15 cellular contexts compared by ENCODE assay signal in the genomic region with DNA sequence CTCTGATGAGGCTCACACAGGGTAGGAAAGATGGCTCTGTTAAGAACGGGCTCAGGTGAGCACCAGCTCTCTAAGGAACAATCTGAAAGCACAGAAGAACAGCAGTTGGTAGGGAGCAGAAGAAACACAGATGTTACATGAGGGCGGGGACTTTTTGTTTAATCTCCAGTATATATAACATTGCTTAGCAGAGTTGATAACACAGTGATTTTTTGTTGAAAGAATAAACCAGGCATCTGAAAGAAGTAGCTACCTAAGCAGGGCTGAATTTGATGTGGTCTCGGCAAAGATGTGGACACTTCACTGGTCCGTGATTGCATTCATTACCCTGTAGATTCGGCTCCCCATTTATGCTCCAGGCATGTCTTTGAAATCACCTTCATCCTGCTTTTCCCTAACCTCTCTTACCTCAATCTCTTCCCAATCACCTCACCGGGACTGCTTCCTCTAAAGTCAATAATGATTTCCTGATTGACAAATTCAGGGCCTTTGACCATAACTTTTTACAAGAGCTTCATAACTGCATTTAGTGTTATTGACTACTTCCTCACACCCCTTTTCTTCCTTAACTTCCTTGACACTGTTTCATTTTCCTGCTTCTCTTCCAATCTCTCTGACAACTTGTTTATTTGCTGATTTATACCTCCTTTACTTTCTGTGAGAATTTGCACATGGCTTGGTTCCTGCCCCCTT. TPM values are rescaled to one million over a fixed set of nuclear protein-coding genes. Genes with fewer than 3 reads are reported as not detected.
DNase-seq lines count a peak whose midpoint lies in the region; ATAC-seq and TF ChIP-seq lines count a peak whose summit lies in the region.
"Had no signal": no experiment of that assay in that cellular context is flagged by ENCODE, and none has a peak within 500 bp of the region (broad histone marks: within the 10 kb centered on the region; RNA-seq: fewer than 3 reads in every experiment).

No MANE protein-coding gene starts in this region.

- no peak for TF ChIP-seq CTCF in CD4-positive, alpha-beta T cell (IDR thresholded peaks at IDR 0.05)
- TF ChIP-seq CTCF in CD8-positive, alpha-beta T cell (IDR thresholded peaks at IDR 0.05), result no peak
- TF ChIP-seq CTCF in heart right ventricle (IDR thresholded peaks at IDR 0.05), result no peak

- peaks cover 88% of the 10 kb centered on the region for H3K4me1 Mint-ChIP-seq in CD4-positive, alpha-beta T cell (ENCODE audit: low read depth)
- H3K4me1 Mint-ChIP-seq in CD8-positive, alpha-beta T cell (ENCODE audit: low read depth), result peaks cover 82% of the 10 kb centered on the region
- peaks cover 49% of the 10 kb centered on the region for H3K4me1 Mint-ChIP-seq in activated naive CD8-positive, alpha-beta T cell treated with anti-CD3 and anti-CD28 coated beads, Interleukin-2, amount 10 ng/mL, durations not matched to agents 7 days and 5 days
- H3K4me1 Mint-ChIP-seq in naive thymus-derived CD4-positive, alpha-beta T cell, result peaks cover 53 to 98% (median 92%) of the 10 kb centered on the region in 7 donors

- H3K9me3 Mint-ChIP-seq in CD4-positive, alpha-beta T cell, result no peaks in the 10 kb centered on the region
- H3K9me3 Mint-ChIP-seq in CD8-positive, alpha-beta T cell, result no peaks in the 10 kb centered on the region
- H3K9me3 Mint-ChIP-seq in activated naive CD8-positive, alpha-beta T cell treated with anti-CD3 and anti-CD28 coated beads, Interleukin-2, amount 10 ng/mL, durations not matched to agents 7 days and 5 days, result peaks cover 2% of the 10 kb centered on the region
- peaks cover 0 to 7% (median 0%) of the 10 kb centered on the region in 11 donors for H3K9me3 Mint-ChIP-seq in naive thymus-derived CD4-positive, alpha-beta T cell

- DNase-seq in CD4-positive, alpha-beta T cell, result no peak
- DNase-seq in CD8-positive, alpha-beta T cell, result no peak
- DNase-seq in activated naive CD8-positive, alpha-beta T cell treated with anti-CD3 and anti-CD28 coated beads, Interleukin-2, amount 10 ng/mL, durations not matched to agents 7 days and 5 days, result no peak
- DNase-seq in naive thymus-derived CD4-positive, alpha-beta T cell, result no peak
- DNase-seq in COLO829 (ENCODE audit: low spot score), result no peak
- DNase-seq in heart right ventricle, result no peak
- DNase-seq in NCI-H1694 treated with DMSO at 0.1 percent for 48 hours (lab: John Stamatoyannopoulos, UW), result no peak
- DNase-seq: MV-4-11, NCI-H1436, NCI-H2081, NCI-H510A treated with DMSO at 0.1 percent for 48 hours, SHP77 had no signal

- H3K4me3 ChIP-seq in CD8-positive, alpha-beta T cell (ENCODE audit: low read depth, low read length), result no peak overlapping the region
- no peak overlapping the region for H3K4me3 ChIP-seq in naive thymus-derived CD4-positive, alpha-beta T cell (ENCODE audit: low read length)
- H3K4me3 ChIP-seq in heart right ventricle, result no peak overlapping the region
- H3K4me3 ChIP-seq: BLaER1, GM12878 had no signal

- CTCF ChIA-PET in CD4-positive, alpha-beta T cell (lab: Charles Lee), result no interaction called here
- CTCF ChIA-PET in CD8-positive, alpha-beta T cell (lab: Charles Lee), result interaction anchor here (1.0 to 1.2 kb wide), 2 partner anchors 12 to 94 kb away, joined by 3 to 4 read pairs; no protein-coding TSS in a partner anchor
- CTCF ChIA-PET in naive thymus-derived CD4-positive, alpha-beta T cell (lab: Charles Lee), result interaction anchor here (0.7 to 1.7 kb wide), 4 partner anchors 11 to 483 kb away, joined by 3 to 5 read pairs (median 3); no protein-coding TSS in a partner anchor

- peaks cover 61% of the 10 kb centered on the region for H3K4me1 ChIP-seq in CD8-positive, alpha-beta T cell (ENCODE audit: insufficient read depth, low read length)
- peaks cover 48 to 49% of the 10 kb centered on the region in 2 donors for H3K4me1 ChIP-seq in naive thymus-derived CD4-positive, alpha-beta T cell (ENCODE audit: control insufficient read depth in 2 of 2, insufficient read depth in 2 of 2, low read length in 2 of 2)
- peaks cover 0 to 19% (median 0%) of the 10 kb centered on the region in 9 donors for H3K4me1 ChIP-seq in heart right ventricle

- H3K27me3 ChIP-seq in CD4-positive, alpha-beta T cell (ENCODE audit: control insufficient read depth, insufficient read depth, low read length), result no peaks in the 10 kb centered on the region
- no peaks in the 10 kb centered on the region for H3K27me3 ChIP-seq in CD8-positive, alpha-beta T cell (ENCODE audit: insufficient read depth, low read length)
- H3K27me3 ChIP-seq in naive thymus-derived CD4-positive, alpha-beta T cell (ENCODE audit: control insufficient read depth in 2 of 2, insufficient read depth in 2 of 2, low read length in 2 of 2), result no peaks in the 10 kb centered on the region
- no peaks in the 10 kb centered on the region for H3K27me3 ChIP-seq in heart right ventricle
- H3K27me3 ChIP-seq: BLaER1 had no signal

- POLR2A ChIA-PET in CD4-positive, alpha-beta T cell (lab: Charles Lee), result interaction anchor here (0.9 to 1.9 kb wide), 4 partner anchors 20 to 56 kb away, joined by 3 to 7 read pairs (median 4); no protein-coding TSS in a partner anchor
- POLR2A ChIA-PET in CD8-positive, alpha-beta T cell (lab: Charles Lee), result interaction anchor here (1.1 to 1.6 kb wide), 4 partner anchors 12 to 26 kb away, joined by 3 to 4 read pairs (median 3); no protein-coding TSS in a partner anchor
- POLR2A ChIA-PET in activated naive CD8-positive, alpha-beta T cell treated with anti-CD3 and anti-CD28 coated beads, Interleukin-2, amount 10 ng/mL, durations not matched to agents 7 days and 5 days (lab: Charles Lee), result interaction anchor here (0.8 to 1.2 kb wide), 2 partner anchors 24 to 35 kb away, joined by 3 to 4 read pairs; a partner anchor contains a TSS
- POLR2A ChIA-PET in naive thymus-derived CD4-positive, alpha-beta T cell (lab: Charles Lee), result interaction anchor here (0.6 to 3.5 kb wide), 8 partner anchors 10 to 1567 kb away, joined by 3 to 11 read pairs (median 4); a partner anchor contains a TSS

- ATAC-seq in CD4-positive, alpha-beta T cell (ENCODE audit: poor library complexity), result no peak
- ATAC-seq in CD8-positive, alpha-beta T cell, result no peak
- ATAC-seq in activated naive CD8-positive, alpha-beta T cell treated with anti-CD3 and anti-CD28 coated beads, Interleukin-2, amount 10 ng/mL, durations not matched to agents 7 days and 5 days (ENCODE audit: low read depth), result no peak
- no peak for ATAC-seq in naive thymus-derived CD4-positive, alpha-beta T cell
- no peak for ATAC-seq in heart right ventricle
- ATAC-seq: GM12878 had no signal

- WGBS in heart right ventricle, 2 donors, result 85 to 87% methylated on average over 6 of the region's 6 CpGs

- no peaks in the 10 kb centered on the region for H3K27me3 Mint-ChIP-seq in CD4-positive, alpha-beta T cell
- no peaks in the 10 kb centered on the region for H3K27me3 Mint-ChIP-seq in CD8-positive, alpha-beta T cell (ENCODE audit: low read depth)
- H3K27me3 Mint-ChIP-seq in activated naive CD8-positive, alpha-beta T cell treated with anti-CD3 and anti-CD28 coated beads, Interleukin-2, amount 10 ng/mL, durations not matched to agents 7 days and 5 days, result no peaks in the 10 kb centered on the region
- H3K27me3 Mint-ChIP-seq in naive thymus-derived CD4-positive, alpha-beta T cell, result no peaks in the 10 kb centered on the region

- H3K27ac Mint-ChIP-seq in CD4-positive, alpha-beta T cell, result peak overlapping the region; percentile 64
- H3K27ac Mint-ChIP-seq in CD8-positive, alpha-beta T cell, result peak overlapping the region; percentile 81
- peak overlapping the region; percentile 12 for H3K27ac Mint-ChIP-seq in activated naive CD8-positive, alpha-beta T cell treated with anti-CD3 and anti-CD28 coated beads, Interleukin-2, amount 10 ng/mL, durations not matched to agents 7 days and 5 days
- peak overlapping the region; percentile 0 to 95 (median 63) for H3K27ac Mint-ChIP-seq in naive thymus-derived CD4-positive, alpha-beta T cell

- peak overlapping the region; percentile 21 for H3K4me3 Mint-ChIP-seq in CD4-positive, alpha-beta T cell
- H3K4me3 Mint-ChIP-seq in CD8-positive, alpha-beta T cell, result peak overlapping the region; percentile 6
- no peak overlapping the region for H3K4me3 Mint-ChIP-seq in activated naive CD8-positive, alpha-beta T cell treated with anti-CD3 and anti-CD28 coated beads, Interleukin-2, amount 10 ng/mL, durations not matched to agents 7 days and 5 days
- H3K4me3 Mint-ChIP-seq in naive thymus-derived CD4-positive, alpha-beta T cell, result peak overlapping the region in 8 of 10 donors; percentile 2 to 62 (median 26)

- no peaks in the 10 kb centered on the region for H3K9me3 ChIP-seq in CD4-positive, alpha-beta T cell (ENCODE audit: control insufficient read depth, low read length)
- no peaks in the 10 kb centered on the region for H3K9me3 ChIP-seq in CD8-positive, alpha-beta T cell (ENCODE audit: low read length)
- no peaks in the 10 kb centered on the region for H3K9me3 ChIP-seq in naive thymus-derived CD4-positive, alpha-beta T cell (ENCODE audit: control insufficient read depth in 2 of 3, low read length in 3 of 3)
- peaks cover 0 to 3% (median 0%) of the 10 kb centered on the region in 11 donors for H3K9me3 ChIP-seq in heart right ventricle

- no peak overlapping the region for H3K27ac ChIP-seq in CD4-positive, alpha-beta T cell (ENCODE audit: low read depth, low read length)
- H3K27ac ChIP-seq in CD8-positive, alpha-beta T cell (ENCODE audit: low read depth, low read length), result no peak overlapping the region
- no peak overlapping the region for H3K27ac ChIP-seq in naive thymus-derived CD4-positive, alpha-beta T cell (ENCODE audit: low read depth, low read length)
- H3K27ac ChIP-seq in heart right ventricle, result no peak overlapping the region
- H3K27ac ChIP-seq: BLaER1, HL-60 had no signal

- intact Hi-C loops in CD4-positive, alpha-beta T cell (cut with DNase I, micrococcal nuclease), result no loop called here
- intact Hi-C loops in CD8-positive, alpha-beta T cell (cut with DNase I, micrococcal nuclease), result no loop called here
- intact Hi-C loops in naive thymus-derived CD4-positive, alpha-beta T cell (cut with micrococcal nuclease), result loop anchor here in 1 of 2 donors (2.0 kb wide), 1 partner anchor 26 kb away; no protein-coding TSS in a partner anchor
- intact Hi-C loops in heart right ventricle (cut with DNase I), result no loop called here

- no peaks in the 10 kb centered on the region for H3K36me3 ChIP-seq in CD8-positive, alpha-beta T cell (ENCODE audit: insufficient read depth, low read length)
- peaks cover 0 to 12% (median 0%) of the 10 kb centered on the region in 3 experiments for H3K36me3 ChIP-seq in naive thymus-derived CD4-positive, alpha-beta T cell (ENCODE audit: control insufficient read depth in 2 of 3, insufficient read depth in 3 of 3, low read length in 3 of 3)
- H3K36me3 ChIP-seq in heart right ventricle, result no peaks in the 10 kb centered on the region
- H3K36me3 ChIP-seq: BLaER1 had no signal

- peaks cover 28% of the 10 kb centered on the region for H3K36me3 Mint-ChIP-seq in CD4-positive, alpha-beta T cell (ENCODE audit: low read depth)
- peaks cover 40% of the 10 kb centered on the region for H3K36me3 Mint-ChIP-seq in CD8-positive, alpha-beta T cell
- peaks cover 44% of the 10 kb centered on the region for H3K36me3 Mint-ChIP-seq in activated naive CD8-positive, alpha-beta T cell treated with anti-CD3 and anti-CD28 coated beads, Interleukin-2, amount 10 ng/mL, durations not matched to agents 7 days and 5 days
- H3K36me3 Mint-ChIP-seq in naive thymus-derived CD4-positive, alpha-beta T cell, result peaks cover 0 to 69% (median 14%) of the 10 kb centered on the region in 5 donors

RNA-seq across cellular contexts. Expression of a gene that starts 34.4 kb away (rescaled TPM):
- 10 to 100 TPM; 24.3 to 28.7 TPM for total RNA-seq in CD4-positive, alpha-beta T cell
- 10 to 100 TPM; 41.0 to 44.4 TPM for total RNA-seq in CD8-positive, alpha-beta T cell
- 10 to 100 TPM; 51.0 to 52.6 TPM for total RNA-seq in activated naive CD8-positive, alpha-beta T cell treated with anti-CD3 and anti-CD28 coated beads, Interleukin-2, amount 10 ng/mL, durations not matched to agents 7 days and 5 days
- 10 to 100 TPM; 23.7 to 67.3 (median 40.7) TPM for total RNA-seq in naive thymus-derived CD4-positive, alpha-beta T cell
- 10 to 100 TPM; 43.4 to 62.6 TPM for polyA plus RNA-seq in naive thymus-derived CD4-positive, alpha-beta T cell
- 1 to 10 TPM in 1 of 10 donors, under 1 TPM in 2, not detected in 7; 0.38 to 3.1 (median 0.69) TPM for total RNA-seq in heart right ventricle
- under 1 TPM; 0.12 to 0.51 TPM for polyA plus RNA-seq in heart right ventricle

Comparison
In these comparisons a context has a peak if more than half of its experiments do, and no peak if none do; other contexts are left out.
1. H3K27ac Mint-ChIP-seq: peak in every context shown above with its lines; median percentile 81 in CD8-positive, alpha-beta T cell; 64 in CD4-positive, alpha-beta T cell; 63 in naive thymus-derived CD4-positive, alpha-beta T cell; 12 in activated naive CD8-positive, alpha-beta T cell treated with anti-CD3 and anti-CD28 coated beads, Interleukin-2, amount 10 ng/mL, durations not matched to agents 7 days and 5 days.
2. RNA of a gene that starts 34.4 kb away (total RNA-seq): 51.0 to 52.6 TPM in activated naive CD8-positive, alpha-beta T cell treated with anti-CD3 and anti-CD28 coated beads, Interleukin-2, amount 10 ng/mL, durations not matched to agents 7 days and 5 days, 41.0 to 44.4 TPM in CD8-positive, alpha-beta T cell, 23.7 to 67.3 TPM in naive thymus-derived CD4-positive, alpha-beta T cell and 24.3 to 28.7 TPM in CD4-positive, alpha-beta T cell; 0.38 to 3.1 TPM in heart right ventricle; every median in the first group is over 4 times any median in the second.